In the genomic region with DNA sequence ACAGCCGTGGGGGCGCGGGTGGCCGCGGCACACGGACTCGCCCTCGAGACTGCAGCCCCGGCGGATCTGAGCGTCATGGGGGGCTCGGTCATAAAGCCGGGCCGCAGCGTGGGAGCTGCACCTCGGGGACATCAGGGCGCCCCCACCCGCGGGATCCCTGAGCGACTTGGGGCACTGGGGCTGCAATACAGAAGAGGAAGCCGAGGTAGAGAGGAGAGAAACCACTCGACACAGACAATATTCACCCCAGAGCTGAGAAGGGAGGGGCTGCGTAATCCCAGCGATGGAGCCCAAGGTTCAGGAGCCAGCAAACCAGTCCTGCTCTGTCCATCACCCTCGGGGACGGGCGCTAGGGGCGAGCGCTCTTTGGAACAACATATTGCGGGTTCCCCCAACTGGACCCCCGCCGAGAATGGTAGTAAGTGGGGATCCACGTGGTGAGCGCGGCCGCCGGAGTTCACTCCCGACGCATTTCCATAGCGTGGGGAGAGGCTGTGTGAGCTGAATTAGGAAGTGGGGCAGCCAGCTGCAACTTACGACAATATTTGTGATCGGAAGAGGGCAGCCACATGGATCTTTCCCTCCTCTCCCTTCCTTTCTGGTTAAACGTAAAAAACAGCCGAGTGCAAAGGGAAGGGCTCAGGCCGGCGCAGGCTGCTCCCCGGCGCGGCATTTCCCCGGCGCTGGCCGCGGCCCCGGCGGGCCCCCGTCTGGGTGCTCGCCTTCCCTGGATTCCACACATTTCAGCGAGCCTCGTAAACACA, we compare ENCODE assay signal across 8 cellular contexts. TPM values are rescaled to one million over a fixed set of nuclear protein-coding genes. Genes with fewer than 3 reads are reported as not detected.
DNase-seq lines count a peak whose midpoint lies in the region; ATAC-seq, FAIRE-seq and TF ChIP-seq lines count a peak whose summit lies in the region.

No MANE protein-coding gene starts in this region.

- peaks cover 11% of the 10 kb centered on the region for H3K27me3 ChIP-seq in CD4-positive, alpha-beta T cell (ENCODE audit: control insufficient read depth, insufficient read depth, low read length)

- ATAC-seq in CD4-positive, alpha-beta T cell (ENCODE audit: poor library complexity): peak; percentile 18
- ATAC-seq in esophagus mucosa (peak; percentile 1), naive B cell (ENCODE audit: low read depth in 2 of 2) (peak; percentile 31 to 46)

- no peak for FAIRE-seq in urothelium cell line (lab: Jason Lieb, UNC)

- CTCF ChIA-PET in CD4-positive, alpha-beta T cell (lab: Charles Lee): interaction anchor here (0.6 kb wide), 2 partner anchors 12 to 948 kb away, joined by 3 read pairs; no protein-coding TSS in a partner anchor

- H3K4me3 Mint-ChIP-seq in CD4-positive, alpha-beta T cell: peak overlapping the region; percentile 91
- H3K4me3 Mint-ChIP-seq in naive B cell: peak overlapping the region; percentile 73 to 98 (median 88)

- peaks cover 28% of the 10 kb centered on the region for H3K27me3 Mint-ChIP-seq in CD4-positive, alpha-beta T cell
- H3K27me3 Mint-ChIP-seq in naive B cell: peaks cover 63 to 79% (median 72%) of the 10 kb centered on the region in 3 donors

- POLR2A ChIA-PET in CD4-positive, alpha-beta T cell (lab: Charles Lee): interaction anchor here (0.7 to 6.7 kb wide), 6 partner anchors 9 to 369 kb away, joined by 3 to 99 read pairs (median 8); partner anchors contain the start of genes ERCC6L2 and PTCH1

- H3K9me3 ChIP-seq in CD4-positive, alpha-beta T cell (ENCODE audit: control insufficient read depth, low read length): no peaks in the 10 kb centered on the region

- H3K9me3 Mint-ChIP-seq in CD4-positive, alpha-beta T cell: no peaks in the 10 kb centered on the region
- peaks cover 0 to 15% (median 4%) of the 10 kb centered on the region in 7 donors for H3K9me3 Mint-ChIP-seq in naive B cell

- H3K4me1 Mint-ChIP-seq in CD4-positive, alpha-beta T cell (ENCODE audit: low read depth): peaks cover 57% of the 10 kb centered on the region
- peaks cover 29 to 46% (median 44%) of the 10 kb centered on the region in 3 donors for H3K4me1 Mint-ChIP-seq in naive B cell

- TF ChIP-seq CTCF in CD4-positive, alpha-beta T cell (IDR thresholded peaks at IDR 0.05): no peak
- no peak for TF ChIP-seq CTCF in GM20000 (IDR thresholded peaks at IDR 0.05; ENCODE audit: extremely low read depth, missing control alignments)

- H3K27ac Mint-ChIP-seq in CD4-positive, alpha-beta T cell: peak overlapping the region; percentile 79
- H3K27ac Mint-ChIP-seq in naive B cell: peak overlapping the region in 5 of 6 donors; percentile 7 to 83 (median 29)

- intact Hi-C loops in CD4-positive, alpha-beta T cell (cut with DNase I, micrococcal nuclease): loop anchor here (1.0 to 10.0 kb wide), 6 partner anchors 12 to 782 kb away; partner anchors contain the start of genes AOPEP (in 1 of the 2) and ERCC6L2 (in 1 of the 2)

- peak overlapping the region; percentile 13 for H3K27ac ChIP-seq in CD4-positive, alpha-beta T cell (ENCODE audit: low read depth, low read length)

- H3K36me3 Mint-ChIP-seq in CD4-positive, alpha-beta T cell (ENCODE audit: low read depth): peaks cover 30% of the 10 kb centered on the region
- H3K36me3 Mint-ChIP-seq in naive B cell: peaks cover 9 to 16% of the 10 kb centered on the region in 2 donors

- peak in 5 of 10 experiments; percentile 13 to 50 (median 33) for DNase-seq in CD4-positive, alpha-beta T cell
- DNase-seq in GM20000 (ENCODE audit: low spot score): peak; percentile 77
- DNase-seq in NCI-H1930 (lab: John Stamatoyannopoulos, UW): peak; percentile 13 to 53
- peak; percentile 46 for DNase-seq in activated CD8-positive, alpha-beta memory T cell treated with anti-CD3 and anti-CD28 coated beads, Interleukin-2, amount 50 U/mL, for 4 hours
- DNase-seq in naive B cell: peak; percentile 48
- DNase-seq in urothelium cell line (ENCODE audit: low spot score): peak; percentile 32
- DNase-seq in T1000 (lab: John Stamatoyannopoulos, UW): no peak

RNA-seq across cellular contexts. Expression of gene PTCH1, which starts 9.9 kb away (rescaled TPM):
- 10 to 100 TPM; 15.8 to 17.0 TPM for total RNA-seq in CD4-positive, alpha-beta T cell
- total RNA-seq in esophagus mucosa: 3.9 TPM
- 1 to 10 TPM in 5 of 6 donors, under 1 TPM in 1; 0.21 to 8.3 (median 2.4) TPM for polyA plus RNA-seq in naive B cell (ENCODE audit: low read depth in 6 of 6)
